ENCODE assay signal across 19 cellular contexts in the genomic region with DNA sequence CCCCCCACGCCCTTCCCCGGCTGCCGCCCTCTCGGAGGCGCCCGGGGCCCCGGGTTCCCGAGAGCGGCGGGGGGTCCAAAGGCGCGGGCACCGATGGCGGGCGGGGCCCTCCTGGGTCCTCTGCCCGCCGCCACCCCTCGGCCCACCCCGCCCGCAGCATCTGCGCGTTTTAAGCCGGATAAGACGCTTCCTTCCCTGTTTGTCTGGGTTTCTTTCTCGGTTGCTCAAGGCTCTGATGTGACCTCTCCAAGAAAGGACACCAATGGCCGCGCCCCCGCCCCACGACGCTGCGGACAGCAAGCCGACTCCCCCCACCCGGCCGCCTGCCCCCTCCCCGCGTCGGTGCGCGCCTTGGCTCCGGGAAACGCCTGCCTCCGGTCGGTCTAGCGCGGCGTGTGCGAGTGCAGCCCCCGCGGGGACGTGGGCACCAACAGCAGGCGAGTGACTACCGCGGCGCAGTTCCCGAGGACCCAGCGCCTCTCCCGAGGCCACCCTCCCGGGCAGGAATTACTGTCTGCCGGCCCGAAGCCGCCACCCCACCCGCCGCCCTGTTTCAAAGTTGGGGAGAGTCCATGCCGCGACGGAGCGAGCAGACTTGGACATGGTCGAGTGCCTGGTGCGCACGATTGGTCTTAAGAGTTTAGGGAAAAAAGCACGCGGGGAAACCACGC. TPM values are rescaled to one million over a fixed set of nuclear protein-coding genes. Genes with fewer than 3 reads are reported as not detected.
"Had no signal": no experiment of that assay in that cellular context is flagged by ENCODE, and none has a peak within 500 bp of the region (broad histone marks: within the 10 kb centered on the region; RNA-seq: fewer than 3 reads in every experiment).

No MANE protein-coding gene starts in this region.

- H3K27ac ChIP-seq: esophagus muscularis mucosa, neutrophil, right atrium auricular region, tibial artery, VCaP had no signal

- H3K4me1 Mint-ChIP-seq: activated CD4-positive, alpha-beta T cell treated with anti-CD3 and anti-CD28 coated beads, Interleukin-2, amount 10 ng/mL, durations not matched to agents 24 days and 14 days; stimulated activated effector memory CD8-positive, alpha-beta T cell treated with anti-CD3 and anti-CD28 coated beads, Interleukin-12 subunit alpha, Interleukin-12 subunit beta, amount 100 ng/mL, for 72 hours had no signal

- H3K4me3 ChIP-seq: right atrium auricular region, tibial artery had no signal

- H3K9me3 ChIP-seq: esophagus muscularis mucosa, neutrophil, right atrium auricular region, tibial artery had no signal

- ATAC-seq: left ventricle myocardium superior; stimulated activated effector memory CD8-positive, alpha-beta T cell treated with anti-CD3 and anti-CD28 coated beads, Interleukin-12 subunit alpha, Interleukin-12 subunit beta, amount 100 ng/mL, for 72 hours had no signal

- H3K36me3 ChIP-seq: esophagus muscularis mucosa, neutrophil, right atrium auricular region, tibial artery had no signal

- H3K27ac Mint-ChIP-seq: activated CD4-positive, alpha-beta T cell treated with anti-CD3 and anti-CD28 coated beads, Interleukin-2, amount 10 ng/mL, durations not matched to agents 24 days and 14 days; activated T-helper 1 cell treated with anti-CD3 and anti-CD28 coated beads, Interleukin-12 subunit alpha, Interleukin-12 subunit beta, Interleukin-2, Interleukin-4 antibody, amounts not matched to agents 30 ng/mL and 10 ng/mL and 1 ng/mL, durations not matched to agents 14 hours and 24 hours and 36 hours; stimulated activated effector memory CD8-positive, alpha-beta T cell treated with anti-CD3 and anti-CD28 coated beads, Interleukin-12 subunit alpha, Interleukin-12 subunit beta, amount 100 ng/mL, for 72 hours had no signal

- H3K4me3 Mint-ChIP-seq: activated CD4-positive, alpha-beta T cell treated with anti-CD3 and anti-CD28 coated beads, Interleukin-2, amount 10 ng/mL, durations not matched to agents 24 days and 14 days; activated T-helper 1 cell treated with anti-CD3 and anti-CD28 coated beads, Interleukin-12 subunit alpha, Interleukin-12 subunit beta, Interleukin-2, Interleukin-4 antibody, amounts not matched to agents 30 ng/mL and 10 ng/mL and 1 ng/mL, durations not matched to agents 14 hours and 24 hours and 36 hours; stimulated activated effector memory CD8-positive, alpha-beta T cell treated with anti-CD3 and anti-CD28 coated beads, Interleukin-12 subunit alpha, Interleukin-12 subunit beta, amount 100 ng/mL, for 72 hours had no signal

- DNase-seq: activated CD4-positive, alpha-beta T cell treated with anti-CD3 and anti-CD28 coated beads, Interleukin-2, amount 10 ng/mL, durations not matched to agents 24 days and 14 days; activated naive CD4-positive, alpha-beta T cell; aorta; kidney; left ventricle myocardium superior; mesenchymal stem cell; posterior cingulate gyrus; small intestine; T-helper 9 cell; tibial artery had no signal

- H3K36me3 Mint-ChIP-seq: stimulated activated effector memory CD8-positive, alpha-beta T cell treated with anti-CD3 and anti-CD28 coated beads, Interleukin-12 subunit alpha, Interleukin-12 subunit beta, amount 100 ng/mL, for 72 hours had no signal

- H3K9me3 Mint-ChIP-seq: activated CD4-positive, alpha-beta T cell treated with anti-CD3 and anti-CD28 coated beads, Interleukin-2, amount 10 ng/mL, durations not matched to agents 24 days and 14 days; activated T-helper 1 cell treated with anti-CD3 and anti-CD28 coated beads, Interleukin-12 subunit alpha, Interleukin-12 subunit beta, Interleukin-2, Interleukin-4 antibody, amounts not matched to agents 30 ng/mL and 10 ng/mL and 1 ng/mL, durations not matched to agents 14 hours and 24 hours and 36 hours; stimulated activated effector memory CD8-positive, alpha-beta T cell treated with anti-CD3 and anti-CD28 coated beads, Interleukin-12 subunit alpha, Interleukin-12 subunit beta, amount 100 ng/mL, for 72 hours had no signal

RNA-seq across cellular contexts. Expression of gene HMX1, which starts 21.1 kb away (rescaled TPM):
- total RNA-seq: activated CD4-positive, alpha-beta T cell treated with anti-CD3 and anti-CD28 coated beads, Interleukin-2, amount 10 ng/mL, durations not matched to agents 24 days and 14 days; activated T-helper 1 cell treated with anti-CD3 and anti-CD28 coated beads, Interleukin-12 subunit alpha, Interleukin-12 subunit beta, Interleukin-2, Interleukin-4 antibody, amounts not matched to agents 30 ng/mL and 10 ng/mL and 1 ng/mL, durations not matched to agents 14 hours and 24 hours and 36 hours; aorta; bronchial epithelial cell; chondrocyte; fibroblast of villous mesenchyme; kidney; left ventricle myocardium superior; right atrium auricular region had no signal
